In the genomic region with DNA sequence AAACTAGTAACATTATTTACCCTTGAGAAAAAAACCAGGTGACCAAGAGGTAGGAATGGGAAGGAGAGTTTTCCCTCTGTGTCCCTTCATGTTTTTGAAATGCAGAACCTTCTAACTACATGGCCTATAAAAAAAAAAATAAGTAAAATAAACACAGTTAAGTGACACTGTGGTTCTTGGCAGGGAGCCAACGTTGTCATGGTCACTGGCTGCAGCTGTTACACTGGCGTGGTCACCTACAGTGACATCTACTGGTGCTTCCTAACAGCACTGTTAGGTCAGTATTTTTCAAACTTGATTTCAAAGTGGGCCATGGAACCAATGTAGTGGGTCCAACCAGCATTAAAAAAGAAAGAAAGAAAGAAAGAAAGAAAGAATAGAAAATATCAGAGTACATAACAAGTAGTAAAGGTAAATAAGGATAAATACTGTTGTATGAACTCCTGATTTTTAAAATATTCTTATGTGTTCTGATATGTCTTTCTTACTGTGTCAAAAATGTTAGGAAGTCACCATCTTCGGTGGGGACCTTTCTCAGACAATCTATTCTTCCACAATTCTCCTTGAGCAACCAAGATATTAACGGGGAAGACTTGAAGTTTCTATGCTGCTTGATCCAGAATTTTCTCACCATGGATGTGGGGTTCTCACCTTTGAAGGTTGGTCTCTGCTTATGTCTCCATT, we compare ENCODE assay signal across 1 cellular context.
A peak's percentile ranks its signal among the peaks of the same experiment; 100 is the strongest.
TF ChIP-seq lines count a peak whose summit lies in the region.

No MANE protein-coding gene starts in this region.

TF ChIP-seq in GM12878, 131 proteins besides CTCF, POLR2A, EP300 and RAD21 (continued from another document):
- TF ChIP-seq POLR2AphosphoS2 (IDR thresholded peaks at IDR 0.05; ENCODE audit: low read depth, low read length) (peak; percentile 71; the same call in 1 of the 2 replicates), MEF2B (IDR thresholded peaks at IDR 0.05; ENCODE audit: partially characterized antibody, poor library complexity, severe bottlenecking) (no peak), RFX5 (IDR thresholded peaks at IDR 0.05; ENCODE audit: low read depth, low read length) (no peak), IRF4 (IDR thresholded peaks at IDR 0.05; ENCODE audit: low read depth, low read length) (0 out of 2 replicates have a peak, but pooled peaks have one; percentile 22), NFXL1 (IDR thresholded peaks at IDR 0.05; ENCODE audit: borderline replicate concordance) (no peak), CHD2 (IDR thresholded peaks at IDR 0.05; ENCODE audit: borderline replicate concordance, low read depth, low read length) (no peak), CHD1 (IDR thresholded peaks at IDR 0.05; ENCODE audit: low read depth, low read length) (no peak), HDAC2 (IDR thresholded peaks at IDR 0.05) (no peak), RCOR1 (conservative IDR thresholded peaks at IDR 0.05; ENCODE audit: low read depth, low read length) (no peak), YBX1 (IDR thresholded peaks at IDR 0.05) (no peak), ASH2L (IDR thresholded peaks at IDR 0.05; ENCODE audit: borderline replicate concordance, low read depth) (no peak), SMAD1 (IDR thresholded peaks at IDR 0.05; ENCODE audit: low read depth, partially characterized antibody) (peak; percentile 100), PAX5 (IDR thresholded peaks at IDR 0.05; ENCODE audit: borderline replicate concordance, low read depth, low read length) (peak; percentile 90), SIN3A (IDR thresholded peaks at IDR 0.05; ENCODE audit: low read depth, low read length) (no peak), HDGF (IDR thresholded peaks at IDR 0.05) (no peak), ZBED1 (IDR thresholded peaks at IDR 0.05; ENCODE audit: borderline replicate concordance) (no peak), SPI1 (IDR thresholded peaks at IDR 0.05; ENCODE audit: borderline replicate concordance, insufficient read depth, low read depth, low read length) (no peak), NR2C1 (IDR thresholded peaks at IDR 0.05) (no peak), ATF7 (IDR thresholded peaks at IDR 0.05; ENCODE audit: low read depth) (no peak), RB1 (IDR thresholded peaks at IDR 0.05; ENCODE audit: borderline replicate concordance) (no peak), TBL1XR1 (IDR thresholded peaks at IDR 0.05; ENCODE audit: low read depth, low read length) (no peak), KLF5 (IDR thresholded peaks at IDR 0.05; ENCODE audit: partially characterized antibody) (no peak)
- TF ChIP-seq, protein P1, sequence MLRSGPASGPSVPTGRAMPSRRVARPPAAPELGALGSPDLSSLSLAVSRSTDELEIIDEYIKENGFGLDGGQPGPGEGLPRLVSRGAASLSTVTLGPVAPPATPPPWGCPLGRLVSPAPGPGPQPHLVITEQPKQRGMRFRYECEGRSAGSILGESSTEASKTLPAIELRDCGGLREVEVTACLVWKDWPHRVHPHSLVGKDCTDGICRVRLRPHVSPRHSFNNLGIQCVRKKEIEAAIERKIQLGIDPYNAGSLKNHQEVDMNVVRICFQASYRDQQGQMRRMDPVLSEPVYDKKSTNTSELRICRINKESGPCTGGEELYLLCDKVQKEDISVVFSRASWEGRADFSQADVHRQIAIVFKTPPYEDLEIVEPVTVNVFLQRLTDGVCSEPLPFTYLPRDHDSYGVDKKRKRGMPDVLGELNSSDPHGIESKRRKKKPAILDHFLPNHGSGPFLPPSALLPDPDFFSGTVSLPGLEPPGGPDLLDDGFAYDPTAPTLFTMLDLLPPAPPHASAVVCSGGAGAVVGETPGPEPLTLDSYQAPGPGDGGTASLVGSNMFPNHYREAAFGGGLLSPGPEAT (IDR thresholded peaks at IDR 0.05; ENCODE audit: low read depth): peak; percentile 17; the same call in 1 of the 2 replicates
- TF ChIP-seq, protein P2, sequence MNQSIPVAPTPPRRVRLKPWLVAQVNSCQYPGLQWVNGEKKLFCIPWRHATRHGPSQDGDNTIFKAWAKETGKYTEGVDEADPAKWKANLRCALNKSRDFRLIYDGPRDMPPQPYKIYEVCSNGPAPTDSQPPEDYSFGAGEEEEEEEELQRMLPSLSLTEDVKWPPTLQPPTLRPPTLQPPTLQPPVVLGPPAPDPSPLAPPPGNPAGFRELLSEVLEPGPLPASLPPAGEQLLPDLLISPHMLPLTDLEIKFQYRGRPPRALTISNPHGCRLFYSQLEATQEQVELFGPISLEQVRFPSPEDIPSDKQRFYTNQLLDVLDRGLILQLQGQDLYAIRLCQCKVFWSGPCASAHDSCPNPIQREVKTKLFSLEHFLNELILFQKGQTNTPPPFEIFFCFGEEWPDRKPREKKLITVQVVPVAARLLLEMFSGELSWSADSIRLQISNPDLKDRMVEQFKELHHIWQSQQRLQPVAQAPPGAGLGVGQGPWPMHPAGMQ (IDR thresholded peaks at IDR 0.05; ENCODE audit: borderline replicate concordance): no peak
- TF ChIP-seq, protein P3, sequence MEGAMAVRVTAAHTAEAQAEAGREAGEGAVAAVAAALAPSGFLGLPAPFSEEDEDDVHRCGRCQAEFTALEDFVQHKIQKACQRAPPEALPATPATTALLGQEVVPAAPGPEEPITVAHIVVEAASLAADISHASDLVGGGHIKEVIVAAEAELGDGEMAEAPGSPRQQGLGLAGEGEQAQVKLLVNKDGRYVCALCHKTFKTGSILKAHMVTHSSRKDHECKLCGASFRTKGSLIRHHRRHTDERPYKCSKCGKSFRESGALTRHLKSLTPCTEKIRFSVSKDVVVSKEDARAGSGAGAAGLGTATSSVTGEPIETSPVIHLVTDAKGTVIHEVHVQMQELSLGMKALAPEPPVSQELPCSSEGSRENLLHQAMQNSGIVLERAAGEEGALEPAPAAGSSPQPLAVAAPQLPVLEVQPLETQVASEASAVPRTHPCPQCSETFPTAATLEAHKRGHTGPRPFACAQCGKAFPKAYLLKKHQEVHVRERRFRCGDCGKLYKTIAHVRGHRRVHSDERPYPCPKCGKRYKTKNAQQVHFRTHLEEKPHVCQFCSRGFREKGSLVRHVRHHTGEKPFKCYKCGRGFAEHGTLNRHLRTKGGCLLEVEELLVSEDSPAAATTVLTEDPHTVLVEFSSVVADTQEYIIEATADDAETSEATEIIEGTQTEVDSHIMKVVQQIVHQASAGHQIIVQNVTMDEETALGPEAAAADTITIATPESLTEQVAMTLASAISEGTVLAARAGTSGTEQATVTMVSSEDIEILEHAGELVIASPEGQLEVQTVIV (IDR thresholded peaks at IDR 0.05; ENCODE audit: borderline replicate concordance, partially characterized antibody): no peak
- TF ChIP-seq, protein P4, sequence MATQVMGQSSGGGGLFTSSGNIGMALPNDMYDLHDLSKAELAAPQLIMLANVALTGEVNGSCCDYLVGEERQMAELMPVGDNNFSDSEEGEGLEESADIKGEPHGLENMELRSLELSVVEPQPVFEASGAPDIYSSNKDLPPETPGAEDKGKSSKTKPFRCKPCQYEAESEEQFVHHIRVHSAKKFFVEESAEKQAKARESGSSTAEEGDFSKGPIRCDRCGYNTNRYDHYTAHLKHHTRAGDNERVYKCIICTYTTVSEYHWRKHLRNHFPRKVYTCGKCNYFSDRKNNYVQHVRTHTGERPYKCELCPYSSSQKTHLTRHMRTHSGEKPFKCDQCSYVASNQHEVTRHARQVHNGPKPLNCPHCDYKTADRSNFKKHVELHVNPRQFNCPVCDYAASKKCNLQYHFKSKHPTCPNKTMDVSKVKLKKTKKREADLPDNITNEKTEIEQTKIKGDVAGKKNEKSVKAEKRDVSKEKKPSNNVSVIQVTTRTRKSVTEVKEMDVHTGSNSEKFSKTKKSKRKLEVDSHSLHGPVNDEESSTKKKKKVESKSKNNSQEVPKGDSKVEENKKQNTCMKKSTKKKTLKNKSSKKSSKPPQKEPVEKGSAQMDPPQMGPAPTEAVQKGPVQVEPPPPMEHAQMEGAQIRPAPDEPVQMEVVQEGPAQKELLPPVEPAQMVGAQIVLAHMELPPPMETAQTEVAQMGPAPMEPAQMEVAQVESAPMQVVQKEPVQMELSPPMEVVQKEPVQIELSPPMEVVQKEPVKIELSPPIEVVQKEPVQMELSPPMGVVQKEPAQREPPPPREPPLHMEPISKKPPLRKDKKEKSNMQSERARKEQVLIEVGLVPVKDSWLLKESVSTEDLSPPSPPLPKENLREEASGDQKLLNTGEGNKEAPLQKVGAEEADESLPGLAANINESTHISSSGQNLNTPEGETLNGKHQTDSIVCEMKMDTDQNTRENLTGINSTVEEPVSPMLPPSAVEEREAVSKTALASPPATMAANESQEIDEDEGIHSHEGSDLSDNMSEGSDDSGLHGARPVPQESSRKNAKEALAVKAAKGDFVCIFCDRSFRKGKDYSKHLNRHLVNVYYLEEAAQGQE (IDR thresholded peaks at IDR 0.05; ENCODE audit: low read depth, low read length): no peak
- TF ChIP-seq, protein P5, sequence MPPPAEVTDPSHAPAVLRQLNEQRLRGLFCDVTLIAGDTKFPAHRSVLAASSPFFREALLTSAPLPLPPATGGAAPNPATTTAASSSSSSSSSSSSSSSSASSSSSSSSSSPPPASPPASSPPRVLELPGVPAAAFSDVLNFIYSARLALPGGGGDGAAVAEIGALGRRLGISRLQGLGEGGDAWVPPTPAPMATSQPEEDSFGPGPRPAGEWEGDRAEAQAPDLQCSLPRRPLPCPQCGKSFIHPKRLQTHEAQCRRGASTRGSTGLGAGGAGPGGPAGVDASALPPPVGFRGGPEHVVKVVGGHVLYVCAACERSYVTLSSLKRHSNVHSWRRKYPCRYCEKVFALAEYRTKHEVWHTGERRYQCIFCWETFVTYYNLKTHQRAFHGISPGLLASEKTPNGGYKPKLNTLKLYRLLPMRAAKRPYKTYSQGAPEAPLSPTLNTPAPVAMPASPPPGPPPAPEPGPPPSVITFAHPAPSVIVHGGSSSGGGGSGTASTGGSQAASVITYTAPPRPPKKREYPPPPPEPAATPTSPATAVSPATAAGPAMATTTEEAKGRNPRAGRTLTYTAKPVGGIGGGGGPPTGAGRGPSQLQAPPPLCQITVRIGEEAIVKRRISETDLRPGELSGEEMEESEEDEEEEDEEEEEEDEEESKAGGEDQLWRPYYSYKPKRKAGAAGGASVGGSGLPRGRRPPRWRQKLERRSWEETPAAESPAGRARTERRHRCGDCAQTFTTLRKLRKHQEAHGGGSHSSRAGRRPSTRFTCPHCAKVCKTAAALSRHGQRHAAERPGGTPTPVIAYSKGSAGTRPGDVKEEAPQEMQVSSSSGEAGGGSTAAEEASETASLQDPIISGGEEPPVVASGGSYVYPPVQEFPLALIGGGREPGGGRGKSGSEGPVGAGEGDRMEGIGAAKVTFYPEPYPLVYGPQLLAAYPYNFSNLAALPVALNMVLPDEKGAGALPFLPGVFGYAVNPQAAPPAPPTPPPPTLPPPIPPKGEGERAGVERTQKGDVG (CRISPR knock-in tag; IDR thresholded peaks at IDR 0.05): no peak
TF ChIP-seq in GM12878: peak in this region for 20.
